Comparison of ENCODE assay signal across 25 cellular contexts in genomic region chr10:43113201-43113893, GRCh38. TPM values are rescaled to one million over a fixed set of nuclear protein-coding genes. Genes with fewer than 3 reads are reported as not detected.
"Had no signal": no experiment of that assay in that cellular context is flagged by ENCODE, and none has a peak within 500 bp of the region (broad histone marks: within the 10 kb centered on the region; RNA-seq: fewer than 3 reads in every experiment).

No MANE protein-coding gene starts in this region.

- H3K27me3 ChIP-seq: breast epithelium, left lung, neutrophil, ovary, right lobe of liver, testis, upper lobe of left lung had no signal

- H3K4me1 ChIP-seq: breast epithelium, right lobe of liver, testis, upper lobe of left lung had no signal

- H3K36me3 Mint-ChIP-seq: activated naive CD8-positive, alpha-beta T cell treated with anti-CD3 and anti-CD28 coated beads, Interleukin-2, amount 10 ng/mL, durations not matched to agents 7 days and 5 days; natural killer cell treated with Interleukin-12 subunit alpha and Interleukin-12 subunit beta and Interleukin-15 and Interleukin-18, amount 100 ng/mL, for 72 hours had no signal

- H3K4me3 ChIP-seq: breast epithelium, coronary artery, left lung, ovary, right lobe of liver, skin epidermis, testis, upper lobe of left lung had no signal

- H3K36me3 ChIP-seq: breast epithelium, left lung, neutrophil, ovary, right lobe of liver, upper lobe of left lung had no signal

- DNase-seq: activated CD4-positive, alpha-beta T cell treated with anti-CD3 and anti-CD28 coated beads for 4 hours; activated CD4-positive, alpha-beta T cell treated with anti-CD3 and anti-CD28 coated beads, Interleukin-2, amount 50 U/mL, for 48 hours; activated CD4-positive, CD25-positive, alpha-beta regulatory T cell; activated effector memory CD4-positive, alpha-beta T cell treated with Interleukin-2 at 50 U/mL for 16 hours; activated naive CD4-positive, alpha-beta T cell treated with anti-CD3 and anti-CD28 coated beads for 36 hours; activated T-cell treated with anti-CD3 and anti-CD28 coated beads, Interleukin-2, amount 50 U/mL, for 72 hours; amniotic stem cell; foreskin fibroblast; kidney; mammary epithelial cell; midbrain; ovary; stimulated activated naive CD4-positive, alpha-beta T cell; T1000; testis had no signal

- FAIRE-seq: endometrium, kidney had no signal

- H3K9me3 ChIP-seq: breast epithelium, left lung, neutrophil, ovary, right lobe of liver, testis, upper lobe of left lung had no signal

- H3K9me3 Mint-ChIP-seq: activated naive CD4-positive, alpha-beta T cell treated with anti-CD3 and anti-CD28 coated beads for 36 hours; activated naive CD8-positive, alpha-beta T cell treated with anti-CD3 and anti-CD28 coated beads, Interleukin-2, amount 10 ng/mL, durations not matched to agents 7 days and 5 days; activated T-cell treated with anti-CD3 and anti-CD28 coated beads, Interleukin-2, amount 50 U/mL, for 72 hours; natural killer cell treated with Interleukin-12 subunit alpha and Interleukin-12 subunit beta and Interleukin-15 and Interleukin-18, amount 100 ng/mL, for 72 hours had no signal

- H3K27ac Mint-ChIP-seq: activated naive CD4-positive, alpha-beta T cell treated with anti-CD3 and anti-CD28 coated beads for 36 hours; activated naive CD8-positive, alpha-beta T cell treated with anti-CD3 and anti-CD28 coated beads, Interleukin-2, amount 10 ng/mL, durations not matched to agents 7 days and 5 days; activated T-cell treated with anti-CD3 and anti-CD28 coated beads, Interleukin-2, amount 50 U/mL, for 72 hours had no signal

- ATAC-seq: activated T-cell treated with anti-CD3 and anti-CD28 coated beads, Interleukin-2, amount 50 U/mL, for 72 hours; left lung; natural killer cell treated with Interleukin-12 subunit alpha and Interleukin-12 subunit beta and Interleukin-15 and Interleukin-18, amount 100 ng/mL, for 72 hours; right lobe of liver had no signal

- H3K27ac ChIP-seq: breast epithelium, coronary artery, left lung, neutrophil, ovary, right lobe of liver, skin epidermis, testis, upper lobe of left lung had no signal

- H3K27me3 Mint-ChIP-seq: activated naive CD8-positive, alpha-beta T cell treated with anti-CD3 and anti-CD28 coated beads, Interleukin-2, amount 10 ng/mL, durations not matched to agents 7 days and 5 days; natural killer cell treated with Interleukin-12 subunit alpha and Interleukin-12 subunit beta and Interleukin-15 and Interleukin-18, amount 100 ng/mL, for 72 hours had no signal

- H3K4me3 Mint-ChIP-seq: activated naive CD4-positive, alpha-beta T cell treated with anti-CD3 and anti-CD28 coated beads for 36 hours; activated naive CD8-positive, alpha-beta T cell treated with anti-CD3 and anti-CD28 coated beads, Interleukin-2, amount 10 ng/mL, durations not matched to agents 7 days and 5 days; activated T-cell treated with anti-CD3 and anti-CD28 coated beads, Interleukin-2, amount 50 U/mL, for 72 hours; natural killer cell treated with Interleukin-12 subunit alpha and Interleukin-12 subunit beta and Interleukin-15 and Interleukin-18, amount 100 ng/mL, for 72 hours had no signal

RNA-seq across cellular contexts. Expression of gene RET, which starts 36.5 kb away (rescaled TPM):
- total RNA-seq: natural killer cell treated with Interleukin-12 subunit alpha and Interleukin-12 subunit beta and Interleukin-15 and Interleukin-18, amount 100 ng/mL, for 72 hours had no signal
